9 cellular contexts compared by ENCODE assay signal in genomic region chr11:91248199-91248807, GRCh38.
DNase-seq lines count a peak whose midpoint lies in the region; ATAC-seq and TF ChIP-seq lines count a peak whose summit lies in the region.
"Had no signal": no experiment of that assay in that cellular context is flagged by ENCODE, and none has a peak within 500 bp of the region (broad histone marks: within the 10 kb centered on the region; RNA-seq: fewer than 3 reads in every experiment).

No MANE protein-coding gene starts in this region.

- no peaks in the 10 kb centered on the region for H3K9me3 Mint-ChIP-seq in activated CD4-positive, alpha-beta T cell treated with anti-CD3 and anti-CD28 coated beads for 36 hours (ENCODE audit: low read depth)
- H3K9me3 Mint-ChIP-seq: activated naive CD4-positive, alpha-beta T cell treated with anti-CD3 and anti-CD28 coated beads, Interleukin-2, amount 50 U/mL, for 24 hours had no signal

- H3K36me3 Mint-ChIP-seq in activated CD4-positive, alpha-beta T cell treated with anti-CD3 and anti-CD28 coated beads for 36 hours (ENCODE audit: low read depth), result no peaks in the 10 kb centered on the region
- H3K36me3 Mint-ChIP-seq: activated naive CD4-positive, alpha-beta T cell treated with anti-CD3 and anti-CD28 coated beads, Interleukin-2, amount 50 U/mL, for 24 hours had no signal

- no peaks in the 10 kb centered on the region for H3K4me1 Mint-ChIP-seq in activated CD4-positive, alpha-beta T cell treated with anti-CD3 and anti-CD28 coated beads for 36 hours
- H3K4me1 Mint-ChIP-seq: activated naive CD4-positive, alpha-beta T cell treated with anti-CD3 and anti-CD28 coated beads, Interleukin-2, amount 50 U/mL, for 24 hours had no signal

- H3K36me3 ChIP-seq in OCI-LY7 (ENCODE audit: insufficient read depth, low read length), result no peaks in the 10 kb centered on the region
- no peaks in the 10 kb centered on the region for H3K36me3 ChIP-seq in esophagus muscularis mucosa

- H3K27me3 ChIP-seq in esophagus muscularis mucosa, result no peaks in the 10 kb centered on the region

- H3K4me2 ChIP-seq in OCI-LY7 (ENCODE audit: low read length), result no peak overlapping the region

- no peaks in the 10 kb centered on the region for H4K20me1 ChIP-seq in OCI-LY7 (ENCODE audit: insufficient read depth, low read length)

- no peak overlapping the region for H3K4me3 Mint-ChIP-seq in activated CD4-positive, alpha-beta T cell treated with anti-CD3 and anti-CD28 coated beads for 36 hours
- H3K4me3 Mint-ChIP-seq: activated naive CD4-positive, alpha-beta T cell treated with anti-CD3 and anti-CD28 coated beads, Interleukin-2, amount 50 U/mL, for 24 hours had no signal

- H3K9me2 ChIP-seq in OCI-LY7 (ENCODE audit: insufficient read depth, low read length), result no peaks in the 10 kb centered on the region

- H3K27ac Mint-ChIP-seq in activated CD4-positive, alpha-beta T cell treated with anti-CD3 and anti-CD28 coated beads for 36 hours, result no peak overlapping the region
- H3K27ac Mint-ChIP-seq: activated naive CD4-positive, alpha-beta T cell treated with anti-CD3 and anti-CD28 coated beads, Interleukin-2, amount 50 U/mL, for 24 hours had no signal

- TF ChIP-seq CTCF in OCI-LY7 (conservative IDR thresholded peaks at IDR 0.05; ENCODE audit: low read length) (peak; percentile 92), esophagus muscularis mucosa (IDR thresholded peaks at IDR 0.05) (peak; percentile 43 to 67 (median 58)), retinal pigment epithelial cell (conservative IDR thresholded peaks at IDR 0.05; ENCODE audit: low read depth, low read length) (peak; percentile 73)

- H2AFZ ChIP-seq in OCI-LY7 (ENCODE audit: low read length), result no peak overlapping the region

- H3K79me2 ChIP-seq in OCI-LY7 (ENCODE audit: insufficient read depth, low read depth, low read length), result no peaks in the 10 kb centered on the region

- H3K9me3 ChIP-seq in OCI-LY7 (ENCODE audit: low read length) (no peaks in the 10 kb centered on the region), esophagus muscularis mucosa (no peaks in the 10 kb centered on the region)

- no peak overlapping the region for H3K4me3 ChIP-seq in OCI-LY7 (ENCODE audit: low read depth, low read length, poor library complexity, severe bottlenecking)
- no peak overlapping the region for H3K4me3 ChIP-seq in esophagus muscularis mucosa
- H3K4me3 ChIP-seq in retinal pigment epithelial cell (ENCODE audit: low read length), result no peak overlapping the region

- H3K27ac ChIP-seq in OCI-LY7 (ENCODE audit: low read depth, low read length, poor library complexity, severe bottlenecking), result no peak overlapping the region
- H3K27ac ChIP-seq in esophagus muscularis mucosa (replicated peaks in 1 of 4), result no peak overlapping the region

- TF ChIP-seq POLR2A in esophagus muscularis mucosa (IDR thresholded peaks at IDR 0.05; ENCODE audit: low read depth), result no peak

- intact Hi-C loops in activated CD4-positive, alpha-beta T cell treated with anti-CD3 and anti-CD28 coated beads for 36 hours (cut with DNase I, micrococcal nuclease), result loop anchor here (1.0 to 10.0 kb wide), 4 partner anchors 772 to 1004 kb away; no protein-coding TSS in a partner anchor
- intact Hi-C loops in OCI-LY7 (cut with micrococcal nuclease; ENCODE audit: unreplicated experiment), result no loop called here
- intact Hi-C loops in esophagus muscularis mucosa (cut with DNase I), result loop anchor here (5.0 kb wide), 1 partner anchor 81 kb away; no protein-coding TSS in a partner anchor

- H3K27me3 Mint-ChIP-seq in activated CD4-positive, alpha-beta T cell treated with anti-CD3 and anti-CD28 coated beads for 36 hours, result no peaks in the 10 kb centered on the region
- H3K27me3 Mint-ChIP-seq: activated naive CD4-positive, alpha-beta T cell treated with anti-CD3 and anti-CD28 coated beads, Interleukin-2, amount 50 U/mL, for 24 hours had no signal

- DNase-seq in activated CD4-positive, alpha-beta T cell treated with anti-CD3 and anti-CD28 coated beads for 36 hours, result peak; percentile 39
- no peak for DNase-seq in activated CD4-positive, alpha-beta T cell treated with anti-CD3 and anti-CD28 coated beads for 4 hours
- DNase-seq in OCI-LY7 (ENCODE audit: low spot score) (peak; percentile 45), esophagus muscularis mucosa (ENCODE audit: extremely low spot score) (no peak), retinal pigment epithelial cell (ENCODE audit: low read depth) (no peak)

- POLR2A ChIA-PET in activated CD4-positive, alpha-beta T cell treated with anti-CD3 and anti-CD28 coated beads for 36 hours (lab: Charles Lee), result no interaction called here
- POLR2A ChIA-PET in OCI-LY7 (lab: Charles Lee), result interaction anchor here (0.6 kb wide), 1 partner anchor 660 kb away, joined by 3 read pairs; no protein-coding TSS in a partner anchor

- BruUV-seq in OCI-LY7 (replicated peaks; lab: Mats Ljungman, UMichigan), result no TSS peak

- ATAC-seq in activated CD4-positive, alpha-beta T cell treated with anti-CD3 and anti-CD28 coated beads for 36 hours, result no peak
- ATAC-seq in HG03159 (IDR thresholded peaks at IDR 0.05; ENCODE audit: unreplicated experiment), result peak; percentile 75
- no peak for ATAC-seq in HG03025 (IDR thresholded peaks at IDR 0.05; ENCODE audit: low FRiP score, unreplicated experiment)
- ATAC-seq in HG03039 (IDR thresholded peaks at IDR 0.05; ENCODE audit: unreplicated experiment), result no peak

- H3K4me1 ChIP-seq in OCI-LY7 (ENCODE audit: insufficient read depth, low read length, poor library complexity, severe bottlenecking) (no peaks in the 10 kb centered on the region), esophagus muscularis mucosa (peaks cover 0 to 10% (median 9%) of the 10 kb centered on the region in 4 donors)

- WGBS in esophagus muscularis mucosa, result 14% methylated on average over 4 of the region's 4 CpGs

- CTCF ChIA-PET in activated CD4-positive, alpha-beta T cell treated with anti-CD3 and anti-CD28 coated beads for 36 hours (lab: Charles Lee), result no interaction called here
- CTCF ChIA-PET in OCI-LY7 (lab: Charles Lee; ENCODE audit: unreplicated experiment), result no interaction called here

- no peak for TF ChIP-seq EP300 in esophagus muscularis mucosa (IDR thresholded peaks at IDR 0.05)

Comparison
In these comparisons a context has a peak if more than half of its experiments do, and no peak if none do; other contexts are left out.
1. DNase-seq: peak in activated CD4-positive, alpha-beta T cell treated with anti-CD3 and anti-CD28 coated beads for 36 hours (single experiment) and OCI-LY7 (single experiment); none in activated CD4-positive, alpha-beta T cell treated with anti-CD3 and anti-CD28 coated beads for 4 hours (0 of 2), esophagus muscularis mucosa (single experiment) and retinal pigment epithelial cell (single experiment).
2. Peak in every context shown above with its lines, with median percentiles within 50 percentile points of each other: CTCF ChIP-seq.